In the genomic region with DNA sequence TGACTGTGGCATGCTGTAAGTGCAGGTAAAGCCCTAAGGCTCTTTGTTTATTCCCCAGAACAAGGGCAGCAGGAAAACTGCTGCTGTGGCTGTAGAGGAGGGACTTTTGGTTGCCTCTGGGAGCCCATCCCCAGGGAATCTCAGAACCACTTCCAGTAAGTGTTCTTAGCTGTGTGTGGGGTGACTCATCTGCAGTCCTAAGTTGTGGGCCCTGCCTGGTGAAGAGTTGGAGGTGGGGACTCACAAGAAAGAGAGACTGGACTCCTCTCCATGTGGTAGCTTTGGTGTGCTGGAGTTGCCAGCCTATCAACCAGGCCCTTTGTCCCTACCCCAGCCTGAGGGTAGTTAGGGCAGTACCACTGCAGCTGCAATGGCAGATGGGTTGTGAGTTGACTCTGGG, we compare ENCODE assay signal across 13 cellular contexts. TPM values are rescaled to one million over a fixed set of nuclear protein-coding genes. Genes with fewer than 3 reads are reported as not detected.
DNase-seq lines count a peak whose midpoint lies in the region; ATAC-seq and TF ChIP-seq lines count a peak whose summit lies in the region.
"Had no signal": no experiment of that assay in that cellular context is flagged by ENCODE, and none has a peak within 500 bp of the region (broad histone marks: within the 10 kb centered on the region; RNA-seq: fewer than 3 reads in every experiment).

No MANE protein-coding gene starts in this region.

- H3K4me1 Mint-ChIP-seq in activated T-helper 1 cell treated with anti-CD3 and anti-CD28 coated beads, Interleukin-12 subunit alpha, Interleukin-12 subunit beta, Interleukin-2, Interleukin-4 antibody, amounts not matched to agents 30 ng/mL and 10 ng/mL and 1 ng/mL, durations not matched to agents 14 hours and 24 hours and 36 hours (ENCODE audit: low read depth) = no peaks in the 10 kb centered on the region
- H3K4me1 Mint-ChIP-seq in CD4-positive, alpha-beta T cell (ENCODE audit: low read depth) = no peaks in the 10 kb centered on the region

- POLR2A ChIA-PET in CD4-positive, alpha-beta T cell (lab: Charles Lee) = interaction anchor here (0.6 kb wide), 1 partner anchor 81 kb away, joined by 3 read pairs; no protein-coding TSS in a partner anchor

- H3K4me3 Mint-ChIP-seq in activated T-helper 1 cell treated with anti-CD3 and anti-CD28 coated beads, Interleukin-12 subunit alpha, Interleukin-12 subunit beta, Interleukin-2, Interleukin-4 antibody, amounts not matched to agents 30 ng/mL and 10 ng/mL and 1 ng/mL, durations not matched to agents 14 hours and 24 hours and 36 hours = no peak overlapping the region
- no peak overlapping the region for H3K4me3 Mint-ChIP-seq in CD4-positive, alpha-beta T cell
- H3K4me3 Mint-ChIP-seq: activated T-cell treated with anti-CD3 and anti-CD28 coated beads, Interleukin-2, amount 50 U/mL, for 4 hours had no signal

- H3K79me2 ChIP-seq in Karpas-422 (ENCODE audit: low read length) (no peaks in the 10 kb centered on the region), mammary epithelial cell (ENCODE audit: insufficient read depth, low read length) (no peaks in the 10 kb centered on the region)

- DNase-seq in COLO829 (ENCODE audit: low spot score) (peak; percentile 77), Karpas-422 (no peak), mammary epithelial cell (peak; percentile 47), superior temporal gyrus (ENCODE audit: extremely low spot score) (no peak), DMS153 (lab: John Stamatoyannopoulos, UW) (no peak)
- DNase-seq in activated T-helper 1 cell treated with anti-CD3 and anti-CD28 coated beads, Interleukin-12 subunit alpha, Interleukin-12 subunit beta, Interleukin-2, Interleukin-4 antibody, amounts not matched to agents 30 ng/mL and 10 ng/mL and 1 ng/mL, durations not matched to agents 14 hours and 24 hours and 36 hours (ENCODE audit: low spot score) = no peak
- no peak for DNase-seq in CD4-positive, alpha-beta T cell
- DNase-seq: activated T-cell treated with anti-CD3 and anti-CD28 coated beads, Interleukin-2, amount 50 U/mL, for 4 hours; NCI-H82; T-helper 9 cell; testis had no signal

- H3K9me3 ChIP-seq in Karpas-422 (ENCODE audit: low read length) = no peaks in the 10 kb centered on the region
- H3K9me3 ChIP-seq in mammary epithelial cell (replicated peaks; ENCODE audit: insufficient read depth, low read length) = no peaks in the 10 kb centered on the region
- H3K9me3 ChIP-seq in mesodermal cell (ENCODE audit: control insufficient read depth, low read length) = peaks cover 26% of the 10 kb centered on the region
- peaks cover 26% of the 10 kb centered on the region for H3K9me3 ChIP-seq in CD4-positive, alpha-beta T cell (ENCODE audit: control insufficient read depth, low read length)
- H3K9me3 ChIP-seq: testis had no signal

- no peak overlapping the region for H3K27ac Mint-ChIP-seq in activated T-helper 1 cell treated with anti-CD3 and anti-CD28 coated beads, Interleukin-12 subunit alpha, Interleukin-12 subunit beta, Interleukin-2, Interleukin-4 antibody, amounts not matched to agents 30 ng/mL and 10 ng/mL and 1 ng/mL, durations not matched to agents 14 hours and 24 hours and 36 hours
- H3K27ac Mint-ChIP-seq in CD4-positive, alpha-beta T cell = no peak overlapping the region

- BruUV-seq in mammary epithelial cell (replicated peaks; lab: Mats Ljungman, UMichigan) = no TSS peak

- peaks cover 6% of the 10 kb centered on the region for H3K27me3 Mint-ChIP-seq in activated T-helper 1 cell treated with anti-CD3 and anti-CD28 coated beads, Interleukin-12 subunit alpha, Interleukin-12 subunit beta, Interleukin-2, Interleukin-4 antibody, amounts not matched to agents 30 ng/mL and 10 ng/mL and 1 ng/mL, durations not matched to agents 14 hours and 24 hours and 36 hours (ENCODE audit: insufficient read depth)
- H3K27me3 Mint-ChIP-seq in CD4-positive, alpha-beta T cell = no peaks in the 10 kb centered on the region

- no peak overlapping the region for H3K9ac ChIP-seq in Karpas-422 (ENCODE audit: low read length)
- no peak overlapping the region for H3K9ac ChIP-seq in mammary epithelial cell (ENCODE audit: insufficient read depth, low read length)

- no peaks in the 10 kb centered on the region for H3K27me3 ChIP-seq in Karpas-422 (ENCODE audit: low read length)
- H3K27me3 ChIP-seq in mammary epithelial cell (ENCODE audit: insufficient read depth, low read length) = no peaks in the 10 kb centered on the region
- H3K27me3 ChIP-seq in CD4-positive, alpha-beta T cell (ENCODE audit: control insufficient read depth, insufficient read depth, low read length) = no peaks in the 10 kb centered on the region
- H3K27me3 ChIP-seq: neutrophil, testis had no signal

- H3K36me3 ChIP-seq in Karpas-422 (ENCODE audit: insufficient read depth, low read length) (no peaks in the 10 kb centered on the region), mammary epithelial cell (ENCODE audit: insufficient read depth, low read length) (no peaks in the 10 kb centered on the region), mesodermal cell (ENCODE audit: control insufficient read depth, insufficient read depth, low read length) (no peaks in the 10 kb centered on the region)
- H3K36me3 ChIP-seq: neutrophil had no signal

- no peak for ATAC-seq in CD4-positive, alpha-beta T cell (ENCODE audit: poor library complexity)
- ATAC-seq: activated T-cell treated with anti-CD3 and anti-CD28 coated beads, Interleukin-2, amount 50 U/mL, for 4 hours had no signal

- no peak for TF ChIP-seq CTCF in mammary epithelial cell (conservative IDR thresholded peaks at IDR 0.05 in 1 of 2, IDR thresholded peaks at IDR 0.05 in 1 of 2; ENCODE audit: extremely low read depth in 1 of 2, insufficient read depth in 1 of 2, low read depth in 1 of 2, low read length in 2 of 2)
- TF ChIP-seq CTCF in CD4-positive, alpha-beta T cell (IDR thresholded peaks at IDR 0.05) = no peak

- intact Hi-C loops in mammary epithelial cell (cut with micrococcal nuclease) = no loop called here
- intact Hi-C loops in activated T-helper 1 cell treated with anti-CD3 and anti-CD28 coated beads, Interleukin-12 subunit alpha, Interleukin-12 subunit beta, Interleukin-2, Interleukin-4 antibody, amounts not matched to agents 30 ng/mL and 10 ng/mL and 1 ng/mL, durations not matched to agents 14 hours and 24 hours and 36 hours (cut with micrococcal nuclease) = no loop called here
- intact Hi-C loops in CD4-positive, alpha-beta T cell (cut with DNase I, micrococcal nuclease) = no loop called here

- H3K9me2 ChIP-seq in Karpas-422 (replicated peaks; ENCODE audit: insufficient read depth, low read length) = no peaks in the 10 kb centered on the region; the same call in 1 of the 2 replicates

- H3K4me3 ChIP-seq in Karpas-422 (ENCODE audit: low read length) = no peak overlapping the region
- no peak overlapping the region for H3K4me3 ChIP-seq in mammary epithelial cell (replicated peaks in 1 of 3; ENCODE audit: insufficient read depth in 1 of 3, low read depth in 2 of 3, low read length in 3 of 3)
- no peak overlapping the region for H3K4me3 ChIP-seq in mesodermal cell (ENCODE audit: extremely low read depth, insufficient read depth, low read length, poor library complexity, severe bottlenecking)
- H3K4me3 ChIP-seq: testis had no signal

- peaks cover 5% of the 10 kb centered on the region for H3K36me3 Mint-ChIP-seq in activated T-helper 1 cell treated with anti-CD3 and anti-CD28 coated beads, Interleukin-12 subunit alpha, Interleukin-12 subunit beta, Interleukin-2, Interleukin-4 antibody, amounts not matched to agents 30 ng/mL and 10 ng/mL and 1 ng/mL, durations not matched to agents 14 hours and 24 hours and 36 hours (ENCODE audit: low read depth)
- peaks cover 22% of the 10 kb centered on the region for H3K36me3 Mint-ChIP-seq in CD4-positive, alpha-beta T cell (ENCODE audit: low read depth)

- peak overlapping the region; percentile 23; the same call in 1 of the 2 replicates for H2AFZ ChIP-seq in Karpas-422 (ENCODE audit: low read length)
- H2AFZ ChIP-seq in mammary epithelial cell (ENCODE audit: low read depth, low read length) = peak overlapping the region; percentile 52

- H3K27ac ChIP-seq in Karpas-422 (ENCODE audit: low read length) (no peak overlapping the region), mammary epithelial cell (ENCODE audit: insufficient read depth, low read depth, low read length) (no peak overlapping the region), mesodermal cell (ENCODE audit: low read depth, low read length, severe bottlenecking) (peak overlapping the region; percentile 23)
- H3K27ac ChIP-seq in CD4-positive, alpha-beta T cell (ENCODE audit: low read depth, low read length) = no peak overlapping the region
- H3K27ac ChIP-seq: neutrophil, testis had no signal

- H3K4me2 ChIP-seq in Karpas-422 (ENCODE audit: low read depth, low read length, poor library complexity, severe bottlenecking) (no peak overlapping the region), mammary epithelial cell (ENCODE audit: insufficient read depth, low read depth, low read length) (no peak overlapping the region)

- H3K9me3 Mint-ChIP-seq in activated T-helper 1 cell treated with anti-CD3 and anti-CD28 coated beads, Interleukin-12 subunit alpha, Interleukin-12 subunit beta, Interleukin-2, Interleukin-4 antibody, amounts not matched to agents 30 ng/mL and 10 ng/mL and 1 ng/mL, durations not matched to agents 14 hours and 24 hours and 36 hours = peaks cover 39% of the 10 kb centered on the region
- H3K9me3 Mint-ChIP-seq in CD4-positive, alpha-beta T cell = peaks cover 16% of the 10 kb centered on the region

- dilution Hi-C loops in mammary epithelial cell (cut with HindIII; ENCODE audit: low sequenced_read_pairs) = no loop called here

- in situ Hi-C loops in mammary epithelial cell (cut with MboI; ENCODE audit: low sequenced_read_pairs in 2 of 2) = no loop called here

- H3K4me1 ChIP-seq in Karpas-422 (ENCODE audit: low read length) (peaks cover 15% of the 10 kb centered on the region), mammary epithelial cell (ENCODE audit: insufficient read depth, low read length) (peaks cover 10% of the 10 kb centered on the region), mesodermal cell (ENCODE audit: control insufficient read depth, insufficient read depth, low read length, poor library complexity, severe bottlenecking) (peaks cover 12% of the 10 kb centered on the region)
- H3K4me1 ChIP-seq: testis had no signal

- H4K20me1 ChIP-seq in Karpas-422 (ENCODE audit: insufficient read depth, low read depth, low read length) (no peaks in the 10 kb centered on the region), mammary epithelial cell (ENCODE audit: insufficient read depth, low read length) (no peaks in the 10 kb centered on the region)

- CTCF ChIA-PET in mammary epithelial cell (lab: Charles Lee; ENCODE audit: low non-redundant PET) = no interaction called here
- CTCF ChIA-PET in CD4-positive, alpha-beta T cell (lab: Charles Lee) = no interaction called here

RNA-seq across cellular contexts. Expression of gene DENND1B, which starts 24.0 kb away (rescaled TPM):
- total RNA-seq in Karpas-422 (2014; rRNA removed; shearing (Covaris generic); ENCODE audit: low replicate concordance) = 20.9 and 36.0 TPM in 2 replicates
- total RNA-seq in mammary epithelial cell = 10 to 100 TPM; 12.5 to 31.7 TPM
- polyA plus RNA-seq in mammary epithelial cell = 2.8 TPM
- 7.1 TPM for polyA minus RNA-seq in mammary epithelial cell
- 4.1 TPM for polyA plus RNA-seq in mesodermal cell (2013, experiment 1 of 2)
- polyA plus RNA-seq in mesodermal cell (2013, experiment 2 of 2) = 4.3 TPM
- 15.3 and 16.5 TPM in 2 replicates for total RNA-seq in activated T-helper 1 cell treated with anti-CD3 and anti-CD28 coated beads, Interleukin-12 subunit alpha, Interleukin-12 subunit beta, Interleukin-2, Interleukin-4 antibody, amounts not matched to agents 30 ng/mL and 10 ng/mL and 1 ng/mL, durations not matched to agents 14 hours and 24 hours and 36 hours
- total RNA-seq in CD4-positive, alpha-beta T cell = 10 to 100 TPM; 23.9 to 26.5 TPM

Comparison
In these comparisons a context has a peak if more than half of its experiments do, and no peak if none do; other contexts are left out.
1. DNase-seq: peak in COLO829 (single experiment) and mammary epithelial cell (single experiment); none in Karpas-422 (single experiment), activated T-helper 1 cell treated with anti-CD3 and anti-CD28 coated beads, Interleukin-12 subunit alpha, Interleukin-12 subunit beta, Interleukin-2, Interleukin-4 antibody, amounts not matched to agents 30 ng/mL and 10 ng/mL and 1 ng/mL, durations not matched to agents 14 hours and 24 hours and 36 hours (single experiment), superior temporal gyrus (single experiment), DMS153 (single experiment) and CD4-positive, alpha-beta T cell (0 of 10).